ENCODE assay signal across 1 cellular context in genomic region chr5:14424011-14424685, GRCh38.
TF ChIP-seq lines count a peak whose summit lies in the region.

No MANE protein-coding gene starts in this region.

TF ChIP-seq in HepG2, 621 proteins besides CTCF, POLR2A, EP300 and RAD21 (continued from another document):
- TF ChIP-seq ZNF674 (CRISPR knock-in tag; IDR thresholded peaks at IDR 0.05; ENCODE audit: low read depth) (no peak), FUBP1 (CRISPR knock-in tag; IDR thresholded peaks at IDR 0.05; ENCODE audit: borderline replicate concordance) (no peak)
